Comparison of ENCODE assay signal across 8 cellular contexts in genomic region chr5:88884435-88884877, GRCh38. TPM values are rescaled to one million over a fixed set of nuclear protein-coding genes. Genes with fewer than 3 reads are reported as not detected.
A peak's percentile ranks its signal among the peaks of the same experiment; 100 is the strongest.
DNase-seq lines count a peak whose midpoint lies in the region; ATAC-seq and TF ChIP-seq lines count a peak whose summit lies in the region.

No MANE protein-coding gene starts in this region.

- H3K27me3 ChIP-seq in iPS-20b (ENCODE audit: insufficient read depth, low read length) (peaks cover 82% of the 10 kb centered on the region), suprapubic skin (no peaks in the 10 kb centered on the region)

- DNase-seq in activated T-cell treated with anti-CD3 and anti-CD28 coated beads, Interleukin-2, amount 50 U/mL, for 4 hours = no peak
- no peak for DNase-seq in activated T-cell treated with anti-CD3 and anti-CD28 coated beads for 4 hours
- no peak for DNase-seq in activated CD8-positive, alpha-beta T cell treated with anti-CD3 and anti-CD28 coated beads, Interleukin-2, amount 10 ng/mL, durations not matched to agents 7 days and 5 days
- no peak for DNase-seq in suprapubic skin (ENCODE audit: low spot score in 2 of 2)

- H3K4me1 ChIP-seq in iPS-20b (ENCODE audit: insufficient read depth, low read length) (no peaks in the 10 kb centered on the region), suprapubic skin (peaks cover 19% of the 10 kb centered on the region)

- no peaks in the 10 kb centered on the region for H3K36me3 ChIP-seq in iPS-20b (ENCODE audit: insufficient read depth, low read depth, low read length)
- no peaks in the 10 kb centered on the region for H3K36me3 ChIP-seq in suprapubic skin

- no peak for TF ChIP-seq POLR2A in suprapubic skin (IDR thresholded peaks at IDR 0.05)

- peaks cover 56% of the 10 kb centered on the region for H3K27me3 Mint-ChIP-seq in activated T-cell treated with anti-CD3 and anti-CD28 coated beads, Interleukin-2, amount 50 U/mL, for 4 hours (ENCODE audit: low read depth)
- H3K27me3 Mint-ChIP-seq in activated CD8-positive, alpha-beta T cell treated with anti-CD3 and anti-CD28 coated beads, Interleukin-2, amount 10 ng/mL, durations not matched to agents 7 days and 5 days (ENCODE audit: low read depth) = peaks cover 64% of the 10 kb centered on the region

- no peak for ATAC-seq in activated T-cell treated with anti-CD3 and anti-CD28 coated beads, Interleukin-2, amount 50 U/mL, for 4 hours
- no peak for ATAC-seq in activated CD8-positive, alpha-beta T cell treated with anti-CD3 and anti-CD28 coated beads, Interleukin-2, amount 10 ng/mL, durations not matched to agents 7 days and 5 days
- ATAC-seq in HG03039 (IDR thresholded peaks at IDR 0.05; ENCODE audit: unreplicated experiment) = no peak
- ATAC-seq in GM18519 (IDR thresholded peaks at IDR 0.05; ENCODE audit: low FRiP score, unreplicated experiment) = no peak
- no peak for ATAC-seq in HG03175 (IDR thresholded peaks at IDR 0.05; ENCODE audit: unreplicated experiment)

- H3K36me3 Mint-ChIP-seq in activated T-cell treated with anti-CD3 and anti-CD28 coated beads, Interleukin-2, amount 50 U/mL, for 4 hours (ENCODE audit: insufficient read depth) = no peaks in the 10 kb centered on the region
- no peaks in the 10 kb centered on the region for H3K36me3 Mint-ChIP-seq in activated CD8-positive, alpha-beta T cell treated with anti-CD3 and anti-CD28 coated beads, Interleukin-2, amount 10 ng/mL, durations not matched to agents 7 days and 5 days (ENCODE audit: low read depth)

- CTCF ChIA-PET in activated CD8-positive, alpha-beta T cell treated with anti-CD3 and anti-CD28 coated beads, Interleukin-2, amount 10 ng/mL, durations not matched to agents 7 days and 5 days (lab: Charles Lee) = interaction anchor here (1.0 kb wide), 1 partner anchor 46 kb away, joined by 3 read pairs; no protein-coding TSS in a partner anchor

- TF ChIP-seq EP300 in suprapubic skin (IDR thresholded peaks at IDR 0.05) = no peak

- H3K9me3 ChIP-seq in iPS-20b (ENCODE audit: insufficient read depth, low read depth, low read length) = no peaks in the 10 kb centered on the region
- H3K9me3 ChIP-seq in suprapubic skin = no peaks in the 10 kb centered on the region

- H3K9me3 Mint-ChIP-seq in activated T-cell treated with anti-CD3 and anti-CD28 coated beads, Interleukin-2, amount 50 U/mL, for 4 hours = no peaks in the 10 kb centered on the region
- no peaks in the 10 kb centered on the region for H3K9me3 Mint-ChIP-seq in activated CD8-positive, alpha-beta T cell treated with anti-CD3 and anti-CD28 coated beads, Interleukin-2, amount 10 ng/mL, durations not matched to agents 7 days and 5 days (ENCODE audit: insufficient read depth)

- POLR2A ChIA-PET in activated CD8-positive, alpha-beta T cell treated with anti-CD3 and anti-CD28 coated beads, Interleukin-2, amount 10 ng/mL, durations not matched to agents 7 days and 5 days (lab: Charles Lee) = no interaction called here

- no peak for TF ChIP-seq CTCF in suprapubic skin (IDR thresholded peaks at IDR 0.05)

- H3K4me3 ChIP-seq in iPS-20b (ENCODE audit: low read length) = peak overlapping the region; percentile 80
- H3K4me3 ChIP-seq in suprapubic skin = peak overlapping the region; percentile 55

- no peak overlapping the region for H3K9ac ChIP-seq in iPS-20b (ENCODE audit: low read depth, low read length)

- H3K4me3 Mint-ChIP-seq in activated T-cell treated with anti-CD3 and anti-CD28 coated beads, Interleukin-2, amount 50 U/mL, for 4 hours = peak overlapping the region; percentile 86
- H3K4me3 Mint-ChIP-seq in activated CD8-positive, alpha-beta T cell treated with anti-CD3 and anti-CD28 coated beads, Interleukin-2, amount 10 ng/mL, durations not matched to agents 7 days and 5 days = peak overlapping the region; percentile 76

- no peak overlapping the region for H3K27ac ChIP-seq in iPS-20b (ENCODE audit: low read length)
- peak overlapping the region; percentile 88 for H3K27ac ChIP-seq in suprapubic skin

- no peak overlapping the region for H3K27ac Mint-ChIP-seq in activated CD8-positive, alpha-beta T cell treated with anti-CD3 and anti-CD28 coated beads, Interleukin-2, amount 10 ng/mL, durations not matched to agents 7 days and 5 days

- 8% methylated on average over 10 of the region's 10 CpGs for WGBS in suprapubic skin

- H3K4me1 Mint-ChIP-seq in activated T-cell treated with anti-CD3 and anti-CD28 coated beads, Interleukin-2, amount 50 U/mL, for 4 hours (ENCODE audit: low read depth) = peaks cover 19% of the 10 kb centered on the region
- H3K4me1 Mint-ChIP-seq in activated CD8-positive, alpha-beta T cell treated with anti-CD3 and anti-CD28 coated beads, Interleukin-2, amount 10 ng/mL, durations not matched to agents 7 days and 5 days (ENCODE audit: low read depth) = peaks cover 24% of the 10 kb centered on the region

RNA-seq across cellular contexts. Expression of gene MEF2C, which starts 1.5 kb away (rescaled TPM):
- total RNA-seq in activated T-cell treated with anti-CD3 and anti-CD28 coated beads, Interleukin-2, amount 50 U/mL, for 4 hours = 1 to 10 TPM in 2 of 3 donors, under 1 TPM in 1; 0.76 to 3.1 (median 1.4) TPM
- under 1 TPM; 0.13 to 0.53 TPM for total RNA-seq in activated CD8-positive, alpha-beta T cell treated with anti-CD3 and anti-CD28 coated beads, Interleukin-2, amount 10 ng/mL, durations not matched to agents 7 days and 5 days
- total RNA-seq in suprapubic skin = 10 to 100 TPM in 2 of 4 donors, 1 to 10 TPM in 2; 5.9 to 15.9 (median 10.1) TPM
